Comparison of ENCODE assay signal across 9 cellular contexts in the genomic region with DNA sequence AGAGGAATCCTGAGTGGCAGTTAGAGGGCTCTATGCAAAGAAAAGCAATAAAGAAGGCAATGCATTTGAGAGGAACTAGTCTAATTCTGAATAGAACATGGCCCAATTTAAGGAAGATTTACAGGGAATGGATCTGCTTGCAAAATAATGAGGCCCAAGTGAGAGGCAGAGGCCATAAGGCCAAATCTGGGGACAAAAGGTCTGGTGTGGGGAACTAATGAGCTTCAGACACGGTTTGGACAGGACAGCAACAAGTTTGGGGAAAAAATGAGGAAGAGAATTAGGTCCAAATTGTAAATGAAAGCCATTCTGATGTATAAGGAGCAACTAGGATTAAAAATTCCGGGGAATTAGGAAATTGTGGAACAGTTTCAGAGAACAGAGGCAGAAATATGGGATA.
DNase-seq lines count a peak whose midpoint lies in the region; ATAC-seq and TF ChIP-seq lines count a peak whose summit lies in the region.
"Had no signal": no experiment of that assay in that cellular context is flagged by ENCODE, and none has a peak within 500 bp of the region (broad histone marks: within the 10 kb centered on the region; RNA-seq: fewer than 3 reads in every experiment).

No MANE protein-coding gene starts in this region.

- H3K4me1 Mint-ChIP-seq in activated naive CD4-positive, alpha-beta T cell treated with anti-CD3 and anti-CD28 coated beads for 36 hours (ENCODE audit: low read depth): peaks cover 56% of the 10 kb centered on the region

- no peaks in the 10 kb centered on the region for H3K36me3 Mint-ChIP-seq in activated naive CD4-positive, alpha-beta T cell treated with anti-CD3 and anti-CD28 coated beads for 36 hours (ENCODE audit: low read depth)

- CTCF ChIA-PET in activated naive CD4-positive, alpha-beta T cell treated with anti-CD3 and anti-CD28 coated beads for 36 hours (lab: Charles Lee): interaction anchor here (1.6 to 5.6 kb wide), 3 partner anchors 11 to 27 kb away, joined by 6 to 31 read pairs (median 10); no protein-coding TSS in a partner anchor

- H3K27ac Mint-ChIP-seq in activated naive CD4-positive, alpha-beta T cell treated with anti-CD3 and anti-CD28 coated beads for 36 hours: no peak overlapping the region

- H3K4me3 Mint-ChIP-seq in activated naive CD4-positive, alpha-beta T cell treated with anti-CD3 and anti-CD28 coated beads for 36 hours: peak overlapping the region; percentile 84

- no peak for ATAC-seq in lower lobe of right lung

- TF ChIP-seq EP300 in tibial nerve (IDR thresholded peaks at IDR 0.05): no peak

- DNase-seq in activated naive CD4-positive, alpha-beta T cell treated with anti-CD3 and anti-CD28 coated beads for 36 hours: no peak
- no peak for DNase-seq in activated naive CD4-positive, alpha-beta T cell treated with Interleukin-2 at 50 U/mL for 16 hours
- DNase-seq in astrocyte of the spinal cord (ENCODE audit: low read depth, low spot score): no peak
- no peak for DNase-seq in lower lobe of right lung
- DNase-seq in tibial nerve (ENCODE audit: low spot score in 2 of 2): no peak
- no peak for DNase-seq in NCI-H748 treated with DMSO at 0.1 percent for 48 hours (lab: John Stamatoyannopoulos, UW)
- DNase-seq in activated CD8-positive, alpha-beta memory T cell treated with anti-CD3 and anti-CD28 coated beads for 24 hours: no peak
- DNase-seq in activated CD4-positive, alpha-beta T cell treated with anti-CD3 and anti-CD28 coated beads for 1 hour: no peak
- DNase-seq: EL had no signal

- in situ Hi-C loops in astrocyte of the spinal cord (cut with HindIII; ENCODE audit: low sequenced_read_pairs): no loop called here

- H3K9me3 ChIP-seq in lower lobe of right lung (no peaks in the 10 kb centered on the region), tibial nerve (no peaks in the 10 kb centered on the region)

- WGBS in tibial nerve, 2 donors: 9 to 11% methylated on average over 2 of the region's 2 CpGs

- H3K4me1 ChIP-seq in lower lobe of right lung (peaks cover 63% of the 10 kb centered on the region), tibial nerve (peaks cover 0 to 66% (median 53%) of the 10 kb centered on the region in 4 donors)

- no peak for TF ChIP-seq POLR2A in tibial nerve (IDR thresholded peaks at IDR 0.05)

- H3K36me3 ChIP-seq in lower lobe of right lung (no peaks in the 10 kb centered on the region), tibial nerve (no peaks in the 10 kb centered on the region)

- H3K27ac ChIP-seq in lower lobe of right lung: peak overlapping the region; percentile 70
- peak overlapping the region in 3 of 4 donors; percentile 15 to 95 (median 93) for H3K27ac ChIP-seq in tibial nerve

- no peaks in the 10 kb centered on the region for H3K9me3 Mint-ChIP-seq in activated naive CD4-positive, alpha-beta T cell treated with anti-CD3 and anti-CD28 coated beads for 36 hours

- H3K27me3 Mint-ChIP-seq in activated naive CD4-positive, alpha-beta T cell treated with anti-CD3 and anti-CD28 coated beads for 36 hours (ENCODE audit: low read depth): no peaks in the 10 kb centered on the region

- TF ChIP-seq CTCF in astrocyte of the spinal cord (IDR thresholded peaks at IDR 0.05; ENCODE audit: low read depth, low read length) (no peak), lower lobe of right lung (IDR thresholded peaks at IDR 0.05) (no peak), tibial nerve (IDR thresholded peaks at IDR 0.05) (no peak)

- H3K27me3 ChIP-seq in lower lobe of right lung (ENCODE audit: low read depth) (no peaks in the 10 kb centered on the region), tibial nerve (no peaks in the 10 kb centered on the region)

- H3K4me3 ChIP-seq in astrocyte of the spinal cord (ENCODE audit: low read depth, low read length) (peak overlapping the region; percentile 69), lower lobe of right lung (peak overlapping the region; percentile 82), tibial nerve (peak overlapping the region in 3 of 4 donors; percentile 61 to 87 (median 73))

- intact Hi-C loops in activated naive CD4-positive, alpha-beta T cell treated with anti-CD3 and anti-CD28 coated beads for 36 hours (cut with micrococcal nuclease): no loop called here
- intact Hi-C loops in lower lobe of right lung (cut with DNase I): no loop called here
